ENCODE assay signal across 23 cellular contexts in genomic region chr9:124228516-124228915, GRCh38.
"Had no signal": no experiment of that assay in that cellular context is flagged by ENCODE, and none has a peak within 500 bp of the region (broad histone marks: within the 10 kb centered on the region; RNA-seq: fewer than 3 reads in every experiment).

No MANE protein-coding gene starts in this region.

- H2AFZ ChIP-seq: neural progenitor cell had no signal

- H3K27ac ChIP-seq: dorsolateral prefrontal cortex, epithelial cell of prostate, gastrocnemius medialis, neural progenitor cell, prostate gland, right atrium auricular region, skin epidermis, spleen, testis, tibial artery, upper lobe of left lung had no signal

- H3K4me3 ChIP-seq: dorsolateral prefrontal cortex, gastrocnemius medialis, neural progenitor cell, prostate gland, right atrium auricular region, skin epidermis, spleen, testis, tibial artery, upper lobe of left lung had no signal

- DNase-seq: dorsolateral prefrontal cortex; effector CD4-positive, alpha-beta T cell; foreskin fibroblast; gastrocnemius medialis; left ventricle myocardium superior; mesenchymal stem cell; naive thymus-derived CD4-positive, alpha-beta T cell; nucleus accumbens; spleen; stimulated activated CD4-positive, alpha-beta T cell treated with anti-CD3 and anti-CD28 coated beads, Interleukin-4, amount 100 ng/mL, for 4 hours; stimulated activated naive CD8-positive, alpha-beta T cell treated with anti-CD3 and anti-CD28 coated beads, Interleukin-15, Interleukin-2, amounts not matched to agents 100 U/mL and 50 U/mL, for 24 hours; substantia nigra; testis; tibial artery had no signal

- H3K27me3 ChIP-seq: gastrocnemius medialis, neural progenitor cell, right atrium auricular region, spleen, testis, upper lobe of left lung had no signal

- H3K4me1 ChIP-seq: neural progenitor cell, testis, tibial artery had no signal

- H3K4me2 ChIP-seq: neural progenitor cell had no signal

- FAIRE-seq: colon, keratinocyte, urothelium cell line had no signal

- H3K9ac ChIP-seq: neural progenitor cell had no signal

- H3K36me3 ChIP-seq: gastrocnemius medialis, neural progenitor cell, prostate gland, right atrium auricular region, spleen, tibial artery, upper lobe of left lung had no signal

- H3K9me3 ChIP-seq: gastrocnemius medialis, prostate gland, right atrium auricular region, spleen, testis, tibial artery, upper lobe of left lung had no signal
